8 cellular contexts compared by ENCODE assay signal in the genomic region with DNA sequence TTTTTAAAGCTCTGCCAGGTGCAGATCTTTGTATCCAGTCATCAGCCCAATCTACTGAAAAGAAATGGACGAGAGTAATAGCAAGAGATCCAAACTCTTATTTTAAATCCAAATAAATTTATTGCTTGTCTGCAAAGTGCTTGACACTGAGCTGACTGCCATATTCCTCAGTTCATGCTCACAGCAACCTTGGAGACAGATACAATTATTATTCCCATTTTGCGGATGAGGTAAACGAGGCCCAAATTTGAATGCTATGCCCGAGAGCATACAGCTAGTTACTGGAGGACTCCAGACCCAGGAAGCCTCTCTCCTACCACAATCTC. TPM values are rescaled to one million over a fixed set of nuclear protein-coding genes. Genes with fewer than 3 reads are reported as not detected.
A peak's percentile ranks its signal among the peaks of the same experiment; 100 is the strongest.
DNase-seq lines count a peak whose midpoint lies in the region; ATAC-seq, FAIRE-seq and TF ChIP-seq lines count a peak whose summit lies in the region.

No MANE protein-coding gene starts in this region.

- peak overlapping the region; percentile 87 for H3K4me3 ChIP-seq in DOHH2 (ENCODE audit: low read length)
- peak overlapping the region; percentile 80 to 92 (median 89) for H3K4me3 ChIP-seq in esophagus squamous epithelium
- peak overlapping the region; percentile 97 for H3K4me3 ChIP-seq in trophoblast cell (ENCODE audit: low read depth, low read length)

- H3K4me1 ChIP-seq in DOHH2 (ENCODE audit: control insufficient read depth, low read length): peaks cover 20% of the 10 kb centered on the region
- H3K4me1 ChIP-seq in esophagus squamous epithelium: peaks cover 14 to 30% (median 18%) of the 10 kb centered on the region in 3 donors
- no peaks in the 10 kb centered on the region for H3K4me1 ChIP-seq in trophoblast cell (ENCODE audit: control insufficient read depth in 1 of 2, insufficient read depth in 2 of 2, low read length in 2 of 2)

- CTCF ChIA-PET in RWPE1 (lab: Yijun Ruan, JAX): interaction anchor here (0.6 to 2.1 kb wide), 15 partner anchors 12 to 358 kb away, joined by 3 to 14 read pairs (median 4); a partner anchor contains a TSS

- peak overlapping the region; percentile 77 for H4K91ac ChIP-seq in trophoblast cell (ENCODE audit: low read depth, low read length)

- ATAC-seq in HG03175 (IDR thresholded peaks at IDR 0.05; ENCODE audit: unreplicated experiment): no peak

- H3K36me3 ChIP-seq in DOHH2 (ENCODE audit: control insufficient read depth, low read length) (peaks cover 49% of the 10 kb centered on the region), esophagus squamous epithelium (peaks cover 6 to 31% (median 17%) of the 10 kb centered on the region in 3 donors), trophoblast cell (ENCODE audit: control insufficient read depth in 1 of 2, insufficient read depth in 2 of 2, low read length in 2 of 2) (peaks cover 8 to 17% of the 10 kb centered on the region in 2 experiments)

- peak overlapping the region; percentile 83 for H3K9ac ChIP-seq in trophoblast cell (ENCODE audit: low read length)

- H3K79me1 ChIP-seq in trophoblast cell (ENCODE audit: low read length): peaks cover 4% of the 10 kb centered on the region

- POLR2A ChIA-PET in RWPE1 (lab: Yijun Ruan, JAX; ENCODE audit: low non-redundant PET): interaction anchor here (1.2 kb wide), 1 partner anchor 27 kb away, joined by 3 read pairs; no protein-coding TSS in a partner anchor

- 0 out of 2 replicates have a peak, but pooled peaks cover 5% of the 10 kb centered on the region for H4K20me1 ChIP-seq in DOHH2 (ENCODE audit: control insufficient read depth, insufficient read depth, low read depth, low read length)

- H3K9me3 ChIP-seq in DOHH2 (ENCODE audit: control insufficient read depth, insufficient read depth, low read length) (no peaks in the 10 kb centered on the region), esophagus squamous epithelium (no peaks in the 10 kb centered on the region), trophoblast cell (ENCODE audit: insufficient read depth, low read depth, low read length) (no peaks in the 10 kb centered on the region)

- TF ChIP-seq POLR2A in esophagus squamous epithelium (IDR thresholded peaks at IDR 0.05): no peak

- H3F3A ChIP-seq in DOHH2 (ENCODE audit: control insufficient read depth, insufficient read depth): no peaks in the 10 kb centered on the region

- 7 to 9% methylated on average over 4 of the region's 4 CpGs for WGBS in esophagus squamous epithelium, 2 donors
- WGBS in trophoblast cell (ENCODE audit: extremely low coverage, insufficient coverage, insufficient read length): no CpG with 5 or more reads among the region's 4 CpGs

- H3K9me2 ChIP-seq in DOHH2 (replicated peaks; ENCODE audit: control insufficient read depth, low read length): no peaks in the 10 kb centered on the region

- H3K4me2 ChIP-seq in DOHH2 (ENCODE audit: low read length) (peak overlapping the region; percentile 76), trophoblast cell (ENCODE audit: low read length) (peak overlapping the region; percentile 70)

- no peaks in the 10 kb centered on the region for H3K27me3 ChIP-seq in DOHH2 (ENCODE audit: control insufficient read depth, low read length)
- no peaks in the 10 kb centered on the region for H3K27me3 ChIP-seq in esophagus squamous epithelium
- no peaks in the 10 kb centered on the region for H3K27me3 ChIP-seq in trophoblast cell (ENCODE audit: insufficient read depth, low read length)

- H3K4ac ChIP-seq in trophoblast cell (ENCODE audit: low read depth, low read length): peak overlapping the region; percentile 98

- no peak overlapping the region for H2BK120ac ChIP-seq in trophoblast cell (ENCODE audit: insufficient read depth, low read length, poor library complexity)

- intact Hi-C loops in esophagus squamous epithelium (cut with DNase I): loop anchor here (5.0 kb wide), 1 partner anchor 42 kb away; no protein-coding TSS in a partner anchor

- no peak for TF ChIP-seq CTCF in DOHH2 (IDR thresholded peaks at IDR 0.05; ENCODE audit: low read depth, low read length, poor library complexity, severe bottlenecking)
- no peak for TF ChIP-seq CTCF in RWPE1 (conservative IDR thresholded peaks at IDR 0.05; ENCODE audit: low read depth)
- no peak for TF ChIP-seq CTCF in esophagus squamous epithelium (IDR thresholded peaks at IDR 0.05)

- peak overlapping the region; percentile 93 for H2AK5ac ChIP-seq in trophoblast cell (ENCODE audit: low read length)

- H3K18ac ChIP-seq in trophoblast cell (ENCODE audit: low read length): no peak overlapping the region

- H3K27ac ChIP-seq in DOHH2 (ENCODE audit: low read depth, low read length) (peak overlapping the region; percentile 39), RWPE1 (peak overlapping the region; percentile 74), esophagus squamous epithelium (peak overlapping the region; percentile 73 to 89 (median 86)), trophoblast cell (ENCODE audit: low read depth, low read length) (peak overlapping the region; percentile 62)

- FAIRE-seq in GM19239 (lab: Jason Lieb, UNC): no peak

- H3K23ac ChIP-seq in trophoblast cell (ENCODE audit: low read length): no peak overlapping the region

- H4K12ac ChIP-seq in trophoblast cell (ENCODE audit: low read depth, low read length): peak overlapping the region; percentile 97

- H3K14ac ChIP-seq in trophoblast cell (ENCODE audit: low read length): peak overlapping the region; percentile 97

- DNase-seq in RWPE1 (ENCODE audit: low spot score) (no peak), esophagus squamous epithelium (lab: John Stamatoyannopoulos, UW) (no peak), trophoblast cell (peak in 1 of 2 donors; percentile 6), GM19239 (ENCODE audit: insufficient read length, low spot score) (no peak), G401 (ENCODE audit: low spot score) (no peak), NCI-H345 (lab: John Stamatoyannopoulos, UW) (no peak)

- H3K79me2 ChIP-seq in DOHH2 (ENCODE audit: control insufficient read depth, low read length) (peaks cover 48% of the 10 kb centered on the region), trophoblast cell (ENCODE audit: control insufficient read depth, insufficient read depth, low read length, poor library complexity) (peaks cover 6% of the 10 kb centered on the region)

- in situ Hi-C loops in G401 (cut with HindIII; ENCODE audit: low sequenced_read_pairs): no loop called here

- peak overlapping the region; percentile 96 for H4K8ac ChIP-seq in trophoblast cell (ENCODE audit: low read depth, low read length)

- peak overlapping the region; percentile 98 for H2AFZ ChIP-seq in trophoblast cell (ENCODE audit: insufficient read depth, low read length, poor library complexity)

- H2BK12ac ChIP-seq in trophoblast cell (ENCODE audit: low read length): no peak overlapping the region

- peak overlapping the region; percentile 65 for H2BK5ac ChIP-seq in trophoblast cell (ENCODE audit: low read depth, low read length, poor library complexity)

RNA-seq across cellular contexts. Expression of a gene that starts 0.6 kb away (rescaled TPM):
- total RNA-seq in esophagus squamous epithelium: 10 to 100 TPM; 34.4 to 55.1 (median 45.2) TPM
- polyA plus RNA-seq in trophoblast cell (2013): 34.5 and 35.3 TPM in 2 replicates
- 134 and 158 TPM in 2 replicates for total RNA-seq in G401 (2014; rRNA removed; shearing (Covaris generic))

RNA-seq across cellular contexts. Expression of a gene that starts 8.0 kb away (rescaled TPM):
- total RNA-seq in esophagus squamous epithelium: 10 to 100 TPM; 23.4 to 32.8 (median 29.6) TPM
- polyA plus RNA-seq in trophoblast cell (2013): 16.9 and 17.2 TPM in 2 replicates
- total RNA-seq in G401 (2014; rRNA removed; shearing (Covaris generic)): 12.4 and 24.3 TPM in 2 replicates

RNA-seq across cellular contexts. Expression of a gene that starts 27.7 kb away (rescaled TPM):
- 100 to 1,000 TPM; 152 to 442 (median 247) TPM for total RNA-seq in esophagus squamous epithelium
- polyA plus RNA-seq in trophoblast cell (2013): 76.9 and 86.1 TPM in 2 replicates
- 380 and 386 TPM in 2 replicates for total RNA-seq in G401 (2014; rRNA removed; shearing (Covaris generic))
